16 cellular contexts compared by ENCODE assay signal in genomic region chr17:313911-314613, GRCh38. TPM values are rescaled to one million over a fixed set of nuclear protein-coding genes. Genes with fewer than 3 reads are reported as not detected.
DNase-seq lines count a peak whose midpoint lies in the region; ATAC-seq, FAIRE-seq and TF ChIP-seq lines count a peak whose summit lies in the region.
"Had no signal": no experiment of that assay in that cellular context is flagged by ENCODE, and none has a peak within 500 bp of the region (broad histone marks: within the 10 kb centered on the region; RNA-seq: fewer than 3 reads in every experiment).

No MANE protein-coding gene starts in this region.

- H3K36me3 Mint-ChIP-seq in CD8-positive, alpha-beta T cell, result no peaks in the 10 kb centered on the region
- H3K36me3 Mint-ChIP-seq in CD14-positive monocyte, result no peaks in the 10 kb centered on the region

- H3K4me2 ChIP-seq in H1 (ENCODE audit: insufficient read depth in 1 of 2, low read depth in 2 of 2, low read length in 2 of 2) (no peak overlapping the region), trophoblast cell (ENCODE audit: low read length) (no peak overlapping the region), smooth muscle cell (no peak overlapping the region)

- H3K9me3 ChIP-seq in CD8-positive, alpha-beta T cell (ENCODE audit: low read length), result no peaks in the 10 kb centered on the region
- H3K9me3 ChIP-seq in H1 (ENCODE audit: insufficient read depth in 2 of 2, low read depth in 1 of 2, low read length in 1 of 2) (no peaks in the 10 kb centered on the region), trophoblast cell (ENCODE audit: insufficient read depth, low read depth, low read length) (peaks cover 27% of the 10 kb centered on the region), smooth muscle cell (replicated peaks; ENCODE audit: low read depth) (no peaks in the 10 kb centered on the region)

- H3K79me1 ChIP-seq in H1 (ENCODE audit: low read depth, low read length) (no peaks in the 10 kb centered on the region), trophoblast cell (ENCODE audit: low read length) (no peaks in the 10 kb centered on the region)

- H3K4me3 ChIP-seq in CD8-positive, alpha-beta T cell (ENCODE audit: low read depth, low read length), result no peak overlapping the region
- H3K4me3 ChIP-seq in H1 (ENCODE audit: extremely low read depth in 1 of 4, insufficient read depth in 2 of 4, low read depth in 3 of 4, low read length in 4 of 4), result no peak overlapping the region
- H3K4me3 ChIP-seq in trophoblast cell (ENCODE audit: low read depth, low read length), result peak overlapping the region; percentile 0
- H3K4me3 ChIP-seq in smooth muscle cell, result no peak overlapping the region
- H3K4me3 ChIP-seq: GM12878, GM23248 had no signal

- no peaks in the 10 kb centered on the region for H3K27me3 Mint-ChIP-seq in CD8-positive, alpha-beta T cell (ENCODE audit: low read depth)
- peaks cover 0 to 6% (median 2%) of the 10 kb centered on the region in 3 donors for H3K27me3 Mint-ChIP-seq in CD14-positive monocyte (ENCODE audit: low read depth in 3 of 3)
- H3K27me3 Mint-ChIP-seq: B cell had no signal

- H3K14ac ChIP-seq in H1 (ENCODE audit: insufficient read length) (no peak overlapping the region), trophoblast cell (ENCODE audit: low read length) (no peak overlapping the region)

- H2BK12ac ChIP-seq in H1 (ENCODE audit: low read depth, low read length), result no peak overlapping the region
- no peak overlapping the region for H2BK12ac ChIP-seq in trophoblast cell (ENCODE audit: low read length)

- H3K23me2 ChIP-seq in H1 (ENCODE audit: low read depth, low read length), result no peaks in the 10 kb centered on the region

- no peak overlapping the region for H4K91ac ChIP-seq in H1 (replicated peaks; ENCODE audit: insufficient read length, low read length)
- no peak overlapping the region for H4K91ac ChIP-seq in trophoblast cell (ENCODE audit: low read depth, low read length)

- ATAC-seq in Right ventricle myocardium superior (ENCODE audit: poor library complexity) (no peak), left ventricle myocardium superior (no peak)
- ATAC-seq in CD8-positive, alpha-beta T cell, result no peak
- ATAC-seq: GM12878 had no signal

- H3K23ac ChIP-seq in H1 (ENCODE audit: insufficient read length), result no peak overlapping the region
- H3K23ac ChIP-seq in trophoblast cell (ENCODE audit: low read length), result no peak overlapping the region

- peak overlapping the region; percentile 7 for H3K27ac Mint-ChIP-seq in CD8-positive, alpha-beta T cell
- H3K27ac Mint-ChIP-seq in CD14-positive monocyte, result peak overlapping the region in 1 of 7 donors; percentile 21
- H3K27ac Mint-ChIP-seq: B cell had no signal

- H3K9ac ChIP-seq in H1 (replicated peaks in 1 of 4; ENCODE audit: extremely low read depth in 1 of 4, low read depth in 3 of 4, low read length in 3 of 4) (no peak overlapping the region), trophoblast cell (ENCODE audit: low read length) (no peak overlapping the region), smooth muscle cell (ENCODE audit: low read depth) (no peak overlapping the region)
- H3K9ac ChIP-seq: GM23248 had no signal

- no peak for TF ChIP-seq EP300 in H1 (IDR thresholded peaks at IDR 0.05; ENCODE audit: borderline replicate concordance in 1 of 2, low read depth in 2 of 2, low read length in 2 of 2)

- no peak overlapping the region for H3K4me3 Mint-ChIP-seq in CD8-positive, alpha-beta T cell
- H3K4me3 Mint-ChIP-seq in CD14-positive monocyte, result no peak overlapping the region
- H3K4me3 Mint-ChIP-seq: B cell had no signal

- no peaks in the 10 kb centered on the region for H3K36me3 ChIP-seq in CD8-positive, alpha-beta T cell (ENCODE audit: insufficient read depth, low read length)
- H3K36me3 ChIP-seq in H1 (ENCODE audit: control insufficient read depth in 2 of 4, insufficient read depth in 4 of 4, low read length in 3 of 4), result no peaks in the 10 kb centered on the region
- no peaks in the 10 kb centered on the region for H3K36me3 ChIP-seq in trophoblast cell (ENCODE audit: control insufficient read depth in 1 of 2, insufficient read depth in 2 of 2, low read length in 2 of 2)
- H3K36me3 ChIP-seq in smooth muscle cell (ENCODE audit: low read depth), result no peaks in the 10 kb centered on the region

- H3K79me2 ChIP-seq in H1 (ENCODE audit: control insufficient read depth in 1 of 2, insufficient read depth in 2 of 2, low read length in 2 of 2) (no peaks in the 10 kb centered on the region), trophoblast cell (ENCODE audit: control insufficient read depth, insufficient read depth, low read length, poor library complexity) (no peaks in the 10 kb centered on the region), smooth muscle cell (ENCODE audit: low read depth) (no peaks in the 10 kb centered on the region)

- H3K18ac ChIP-seq in H1 (ENCODE audit: extremely low read depth, low read length) (no peak overlapping the region), trophoblast cell (ENCODE audit: low read length) (no peak overlapping the region)

- no peak for TF ChIP-seq RAD21 in H1 (IDR thresholded peaks at IDR 0.05 in 1 of 2, conservative IDR thresholded peaks at IDR 0.05 in 1 of 2; ENCODE audit: low read depth in 2 of 2, low read length in 2 of 2)

- H3K27me3 ChIP-seq in CD8-positive, alpha-beta T cell (ENCODE audit: insufficient read depth, low read length), result no peaks in the 10 kb centered on the region
- no peaks in the 10 kb centered on the region for H3K27me3 ChIP-seq in H1 (replicated peaks in 1 of 4; ENCODE audit: control insufficient read depth in 3 of 4, extremely low read depth in 1 of 4, insufficient read depth in 3 of 4, low read length in 3 of 4)
- no peaks in the 10 kb centered on the region for H3K27me3 ChIP-seq in trophoblast cell (ENCODE audit: insufficient read depth, low read length)
- no peaks in the 10 kb centered on the region for H3K27me3 ChIP-seq in smooth muscle cell (ENCODE audit: low read depth)

- intact Hi-C loops in Right ventricle myocardium superior (cut with DNase I) (no loop called here), left ventricle myocardium superior (cut with micrococcal nuclease) (no loop called here), CD14-positive monocyte (cut with micrococcal nuclease) (no loop called here)
- intact Hi-C loops in CD8-positive, alpha-beta T cell (cut with DNase I, micrococcal nuclease), result no loop called here

- POLR2A ChIA-PET in CD8-positive, alpha-beta T cell (lab: Charles Lee), result interaction anchor here (0.6 kb wide), 1 partner anchor 52 kb away, joined by 3 read pairs; no protein-coding TSS in a partner anchor
- POLR2A ChIA-PET in H1 (lab: Charles Lee; ENCODE audit: partially characterized antibody), result no interaction called here

- H4K8ac ChIP-seq in H1 (ENCODE audit: extremely low read depth, insufficient read depth, low read length), result 0 out of 2 replicates have a peak overlapping the region, but pooled peaks have one; percentile 4
- no peak overlapping the region for H4K8ac ChIP-seq in trophoblast cell (ENCODE audit: low read depth, low read length)

- H3K9me3 Mint-ChIP-seq in CD8-positive, alpha-beta T cell, result peaks cover 2% of the 10 kb centered on the region
- H3K9me3 Mint-ChIP-seq in CD14-positive monocyte, result peaks cover 20 to 44% (median 31%) of the 10 kb centered on the region in 7 donors

- H4K5ac ChIP-seq in H1 (ENCODE audit: insufficient read length, low read depth, low read length), result no peak overlapping the region

- no peaks in the 10 kb centered on the region for H3K4me1 Mint-ChIP-seq in CD8-positive, alpha-beta T cell (ENCODE audit: low read depth)
- no peaks in the 10 kb centered on the region for H3K4me1 Mint-ChIP-seq in CD14-positive monocyte
- H3K4me1 Mint-ChIP-seq: B cell had no signal

- DNase-seq in Right ventricle myocardium superior (peak; percentile 40), left ventricle myocardium superior (no peak), H1 (ENCODE audit: low read depth in 1 of 2, low spot score in 2 of 2) (no peak), trophoblast cell (no peak), smooth muscle cell (lab: John Stamatoyannopoulos, UW; ENCODE audit: unreplicated experiment) (no peak), CD14-positive monocyte (ENCODE audit: low spot score) (no peak)
- no peak for DNase-seq in CD8-positive, alpha-beta T cell
- no peak for DNase-seq in stimulated activated CD4-positive, alpha-beta T cell treated with anti-CD3 and anti-CD28 coated beads, Interleukin-4, amount 100 ng/mL, for 24 hours
- DNase-seq: Calu3, DMS 273 treated with DMSO at 0.1 percent for 48 hours, GM23248, H7 had no signal

- no peak overlapping the region for H3K27ac ChIP-seq in CD8-positive, alpha-beta T cell (ENCODE audit: low read depth, low read length)
- H3K27ac ChIP-seq in H1 (ENCODE audit: low read depth, low read length) (no peak overlapping the region), trophoblast cell (ENCODE audit: low read depth, low read length) (no peak overlapping the region), smooth muscle cell (ENCODE audit: low read depth) (no peak overlapping the region)
- H3K27ac ChIP-seq: C4-2B, GM23248 had no signal

- H2BK5ac ChIP-seq in H1 (ENCODE audit: low read depth, low read length) (no peak overlapping the region), trophoblast cell (ENCODE audit: low read depth, low read length, poor library complexity) (no peak overlapping the region)

- no peak overlapping the region for H2BK15ac ChIP-seq in H1 (ENCODE audit: low read length)

- 89% methylated on average over 9 of the region's 9 CpGs; no CpG with 5 or more reads in 1 of the 2 experiments for WGBS in H1 (ENCODE audit: extremely low coverage in 1 of 2, insufficient coverage in 1 of 2, insufficient read length in 1 of 2, insufficient replicate concordance in 2 of 2, low coverage in 1 of 2, low lambda C conversion rate in 2 of 2, missing lambda C conversion rate in 1 of 2), 2 experiments
- WGBS in trophoblast cell (ENCODE audit: extremely low coverage, insufficient coverage, insufficient read length), result no CpG with 5 or more reads among the region's 9 CpGs
- WGBS in smooth muscle cell (ENCODE audit: low lambda C conversion rate), result 89% methylated on average over 9 of the region's 9 CpGs

- TF ChIP-seq POLR2A in H1 (IDR thresholded peaks at IDR 0.05; ENCODE audit: control extremely low read depth in 1 of 2, low read depth in 2 of 2, low read length in 2 of 2), result no peak

- H3K4ac ChIP-seq in H1 (replicated peaks; ENCODE audit: insufficient read length, low read depth, low read length) (no peak overlapping the region), trophoblast cell (ENCODE audit: low read depth, low read length) (no peak overlapping the region)

- H2AFZ ChIP-seq in H1 (ENCODE audit: low read length) (no peak overlapping the region), trophoblast cell (ENCODE audit: insufficient read depth, low read length, poor library complexity) (no peak overlapping the region), smooth muscle cell (ENCODE audit: low read depth) (no peak overlapping the region)
- H2AFZ ChIP-seq: GM23248 had no signal

- no peaks in the 10 kb centered on the region for H3K4me1 ChIP-seq in CD8-positive, alpha-beta T cell (ENCODE audit: insufficient read depth, low read length)
- H3K4me1 ChIP-seq in H1 (replicated peaks in 1 of 4; ENCODE audit: control insufficient read depth in 3 of 4, insufficient read depth in 4 of 4, low read length in 3 of 4), result peaks cover 4 to 20% (median 15%) of the 10 kb centered on the region in 4 experiments
- H3K4me1 ChIP-seq in trophoblast cell (ENCODE audit: control insufficient read depth in 1 of 2, insufficient read depth in 2 of 2, low read length in 2 of 2), result no peaks in the 10 kb centered on the region
- peaks cover 18% of the 10 kb centered on the region for H3K4me1 ChIP-seq in smooth muscle cell (ENCODE audit: low read depth)

- no peak for FAIRE-seq in H1 (lab: Jason Lieb, UNC)
- FAIRE-seq: GM12878, GM18507 had no signal

- H2BK20ac ChIP-seq in H1 (ENCODE audit: low read length), result no peak overlapping the region

- H2AK5ac ChIP-seq in H1 (ENCODE audit: low read depth, low read length) (no peak overlapping the region), trophoblast cell (ENCODE audit: low read length) (no peak overlapping the region)

- CTCF ChIA-PET in CD8-positive, alpha-beta T cell (lab: Charles Lee), result no interaction called here
- CTCF ChIA-PET in H1 (lab: Charles Lee; ENCODE audit: partially characterized antibody), result interaction anchor here (0.9 to 1.6 kb wide), 2 partner anchors 12 to 98 kb away, joined by 3 read pairs; no protein-coding TSS in a partner anchor

- H3F3A ChIP-seq in smooth muscle cell (ENCODE audit: low read depth), result no peaks in the 10 kb centered on the region

- no peak for TF ChIP-seq CTCF in CD8-positive, alpha-beta T cell (IDR thresholded peaks at IDR 0.05)
- TF ChIP-seq CTCF in H1 (IDR thresholded peaks at IDR 0.05; ENCODE audit: control extremely low read depth in 1 of 3, insufficient read depth in 1 of 3, low read depth in 1 of 3, low read length in 3 of 3), result no peak
- no peak for TF ChIP-seq CTCF in smooth muscle cell (IDR thresholded peaks at IDR 0.05; ENCODE audit: borderline replicate concordance, insufficient read depth, poor library complexity, severe bottlenecking)
- no peak for TF ChIP-seq CTCF in CD14-positive monocyte (IDR thresholded peaks at IDR 0.05)

- H3K56ac ChIP-seq in H1 (replicated peaks; ENCODE audit: insufficient read length, low read depth, low read length), result no peak overlapping the region

- no peak overlapping the region for H2BK120ac ChIP-seq in H1 (replicated peaks; ENCODE audit: low read depth, low read length)
- no peak overlapping the region for H2BK120ac ChIP-seq in trophoblast cell (ENCODE audit: insufficient read depth, low read length, poor library complexity)

- no peak overlapping the region for H4K12ac ChIP-seq in trophoblast cell (ENCODE audit: low read depth, low read length)

- no peaks in the 10 kb centered on the region for H4K20me1 ChIP-seq in H1 (replicated peaks in 1 of 2; ENCODE audit: control insufficient read depth in 1 of 2, insufficient read depth in 2 of 2, low read length in 2 of 2)
- no peaks in the 10 kb centered on the region for H4K20me1 ChIP-seq in smooth muscle cell (ENCODE audit: low read depth)

RNA-seq across cellular contexts. Expression of gene RPH3AL, which starts 38.5 kb away (rescaled TPM):
- total RNA-seq in Right ventricle myocardium superior, result 4.6 TPM
- total RNA-seq in left ventricle myocardium superior, result 3.8 TPM
- total RNA-seq in CD8-positive, alpha-beta T cell, result 1 to 10 TPM in 1 of 2 experiments, under 1 TPM in 1; 0.78 to 1.2 TPM
- 5.6 and 6.1 TPM in 2 replicates for total RNA-seq in H1 (2021; fragmentation: NEBNext Ultra II Directional; extraction: Animal tissue kit (Norgen Biotek cat#: 25700))
- polyA plus RNA-seq in H1 (2011; rRNA removed), result 5.8 and 10.7 TPM in 2 replicates
- polyA plus RNA-seq in H1 (2011; cell fraction: cytosol; rRNA removed), result 6.1 TPM
- polyA plus RNA-seq in H1 (2011; cell fraction: nucleus; rRNA removed), result 8.3 TPM
- polyA plus RNA-seq in H1 (2012, experiment 1 of 2), result 4.1 to 6.5 TPM (median 4.9 TPM) in 4 replicates
- 6.6 TPM for polyA plus RNA-seq in H1 (2012, experiment 2 of 2)
- 3.9 TPM for polyA plus RNA-seq in H1 (2013, experiment 1 of 2)
- polyA plus RNA-seq in H1 (2013, experiment 2 of 2), result 4.0 TPM
- 2.3 and 2.7 TPM in 2 replicates for polyA minus RNA-seq in H1 (2011; rRNA and poly(A)+ RNA removed)
- 4.3 TPM for polyA minus RNA-seq in H1 (2011; cell fraction: cytosol; rRNA and poly(A)+ RNA removed)
- polyA minus RNA-seq in H1 (2011; cell fraction: nucleus; rRNA and poly(A)+ RNA removed), result 9.9 TPM
- polyA plus RNA-seq in trophoblast cell (2013), result 1.7 and 1.8 TPM in 2 replicates
- 0.67 and 1.8 TPM in 2 replicates for total RNA-seq in smooth muscle cell
- polyA plus RNA-seq in smooth muscle cell, result 1.3 and 3.3 TPM in 2 replicates
- polyA plus RNA-seq in CD14-positive monocyte, result 1 to 10 TPM in 1 of 2 donors, under 1 TPM in 1; 0.71 to 1.5 TPM
